Comparison of ENCODE assay signal across 2 cellular contexts in the genomic region with DNA sequence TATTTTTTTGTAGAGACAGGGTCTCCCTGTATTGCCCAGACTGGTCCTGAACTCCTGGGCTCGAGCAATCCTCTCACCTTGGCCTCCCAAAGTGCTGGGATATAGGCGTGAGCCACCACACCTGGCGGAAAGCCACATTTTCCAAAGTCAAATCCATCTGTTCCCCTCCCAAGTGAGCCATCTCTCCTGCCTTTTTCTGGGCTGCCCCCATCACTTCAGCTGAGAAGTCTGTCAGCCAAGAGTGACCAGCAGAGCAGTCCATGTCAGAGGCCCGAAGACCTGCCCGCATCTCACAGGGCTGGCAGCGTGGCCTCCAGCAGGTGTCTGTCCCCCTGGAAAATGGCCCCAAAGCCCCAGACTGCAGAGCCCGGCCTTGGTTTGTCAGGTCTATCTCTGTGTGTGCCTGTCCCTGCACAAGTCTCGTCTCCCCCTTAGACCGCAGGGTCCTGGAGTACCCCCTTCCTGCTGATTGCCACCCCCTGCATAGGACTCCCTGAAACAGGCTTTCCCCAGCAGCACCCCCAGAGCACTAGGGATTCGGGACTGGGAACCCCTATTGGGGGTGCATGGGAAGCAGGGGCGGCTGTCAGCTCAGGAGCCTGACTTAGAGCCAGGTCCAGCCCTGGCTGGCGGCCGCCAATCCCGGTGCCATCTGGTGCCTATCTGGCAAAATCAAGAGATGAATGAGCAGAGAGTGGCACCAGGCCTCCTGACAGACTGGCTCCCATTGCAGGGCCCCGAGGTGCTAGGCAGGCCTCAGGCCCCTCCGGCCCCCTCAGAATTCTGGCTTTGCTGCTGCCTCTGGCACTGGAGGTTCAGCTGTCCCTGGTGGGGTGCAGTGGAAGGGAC.
TF ChIP-seq lines count a peak whose summit lies in the region.

No MANE protein-coding gene starts in this region.

TF ChIP-seq in IMR-90, 13 proteins besides CTCF, POLR2A, EP300 and RAD21:
- TF ChIP-seq NFE2L2 (IDR thresholded peaks at IDR 0.05; ENCODE audit: low read depth, low read length) (no peak), CHD1 (IDR thresholded peaks at IDR 0.05; ENCODE audit: low read depth, low read length) (no peak), FOS (IDR thresholded peaks at IDR 0.05; ENCODE audit: low read depth, low read length) (no peak), MXI1 (IDR thresholded peaks at IDR 0.05; ENCODE audit: borderline replicate concordance, low read depth, low read length) (no peak), RCOR1 (IDR thresholded peaks at IDR 0.05; ENCODE audit: insufficient replicate concordance, low read length) (no peak), BHLHE40 (IDR thresholded peaks at IDR 0.05; ENCODE audit: low read depth, low read length) (no peak), SMC3 (IDR thresholded peaks at IDR 0.05; ENCODE audit: low read depth, low read length) (no peak), MAFK (IDR thresholded peaks at IDR 0.05; ENCODE audit: low read depth, low read length) (no peak), MAZ (IDR thresholded peaks at IDR 0.05; ENCODE audit: borderline replicate concordance, low read depth, low read length) (no peak), RFX5 (IDR thresholded peaks at IDR 0.05; ENCODE audit: low read depth, low read length) (no peak), CEBPB (IDR thresholded peaks at IDR 0.05; ENCODE audit: low read depth, low read length) (no peak)
- TF ChIP-seq, protein P1, sequence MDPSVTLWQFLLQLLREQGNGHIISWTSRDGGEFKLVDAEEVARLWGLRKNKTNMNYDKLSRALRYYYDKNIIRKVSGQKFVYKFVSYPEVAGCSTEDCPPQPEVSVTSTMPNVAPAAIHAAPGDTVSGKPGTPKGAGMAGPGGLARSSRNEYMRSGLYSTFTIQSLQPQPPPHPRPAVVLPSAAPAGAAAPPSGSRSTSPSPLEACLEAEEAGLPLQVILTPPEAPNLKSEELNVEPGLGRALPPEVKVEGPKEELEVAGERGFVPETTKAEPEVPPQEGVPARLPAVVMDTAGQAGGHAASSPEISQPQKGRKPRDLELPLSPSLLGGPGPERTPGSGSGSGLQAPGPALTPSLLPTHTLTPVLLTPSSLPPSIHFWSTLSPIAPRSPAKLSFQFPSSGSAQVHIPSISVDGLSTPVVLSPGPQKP (IDR thresholded peaks at IDR 0.05; ENCODE audit: borderline replicate concordance, low read depth, low read length), result no peak
- TF ChIP-seq, protein P2, sequence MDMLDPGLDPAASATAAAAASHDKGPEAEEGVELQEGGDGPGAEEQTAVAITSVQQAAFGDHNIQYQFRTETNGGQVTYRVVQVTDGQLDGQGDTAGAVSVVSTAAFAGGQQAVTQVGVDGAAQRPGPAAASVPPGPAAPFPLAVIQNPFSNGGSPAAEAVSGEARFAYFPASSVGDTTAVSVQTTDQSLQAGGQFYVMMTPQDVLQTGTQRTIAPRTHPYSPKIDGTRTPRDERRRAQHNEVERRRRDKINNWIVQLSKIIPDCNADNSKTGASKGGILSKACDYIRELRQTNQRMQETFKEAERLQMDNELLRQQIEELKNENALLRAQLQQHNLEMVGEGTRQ (IDR thresholded peaks at IDR 0.05; ENCODE audit: low read depth, low read length), result no peak
TF ChIP-seq in IMR-90: peak in this region for 0.

TF ChIP-seq in H1, 55 proteins besides CTCF, POLR2A, EP300 and RAD21:
- no peak for TF ChIP-seq TCF12 (IDR thresholded peaks at IDR 0.05; ENCODE audit: low read depth, low read length)
- no peak for TF ChIP-seq CHD2 (IDR thresholded peaks at IDR 0.05; ENCODE audit: low read length)
- no peak for TF ChIP-seq TBP (IDR thresholded peaks at IDR 0.05; ENCODE audit: low read depth, low read length)
- no peak for TF ChIP-seq POLR2AphosphoS5 (IDR thresholded peaks at IDR 0.05; ENCODE audit: low read depth, low read length)
- TF ChIP-seq YY1 (IDR thresholded peaks at IDR 0.05; ENCODE audit: low read depth, low read length), result no peak
- no peak for TF ChIP-seq MAFK (IDR thresholded peaks at IDR 0.05; ENCODE audit: low read depth, low read length)
- TF ChIP-seq, protein P2 (IDR thresholded peaks at IDR 0.05; ENCODE audit: low read length), result no peak
- no peak for TF ChIP-seq SP4 (IDR thresholded peaks at IDR 0.05; ENCODE audit: low read length)
- TF ChIP-seq HDAC6 (IDR thresholded peaks at IDR 0.05; ENCODE audit: low read depth, low read length), result no peak
- TF ChIP-seq, protein P3, sequence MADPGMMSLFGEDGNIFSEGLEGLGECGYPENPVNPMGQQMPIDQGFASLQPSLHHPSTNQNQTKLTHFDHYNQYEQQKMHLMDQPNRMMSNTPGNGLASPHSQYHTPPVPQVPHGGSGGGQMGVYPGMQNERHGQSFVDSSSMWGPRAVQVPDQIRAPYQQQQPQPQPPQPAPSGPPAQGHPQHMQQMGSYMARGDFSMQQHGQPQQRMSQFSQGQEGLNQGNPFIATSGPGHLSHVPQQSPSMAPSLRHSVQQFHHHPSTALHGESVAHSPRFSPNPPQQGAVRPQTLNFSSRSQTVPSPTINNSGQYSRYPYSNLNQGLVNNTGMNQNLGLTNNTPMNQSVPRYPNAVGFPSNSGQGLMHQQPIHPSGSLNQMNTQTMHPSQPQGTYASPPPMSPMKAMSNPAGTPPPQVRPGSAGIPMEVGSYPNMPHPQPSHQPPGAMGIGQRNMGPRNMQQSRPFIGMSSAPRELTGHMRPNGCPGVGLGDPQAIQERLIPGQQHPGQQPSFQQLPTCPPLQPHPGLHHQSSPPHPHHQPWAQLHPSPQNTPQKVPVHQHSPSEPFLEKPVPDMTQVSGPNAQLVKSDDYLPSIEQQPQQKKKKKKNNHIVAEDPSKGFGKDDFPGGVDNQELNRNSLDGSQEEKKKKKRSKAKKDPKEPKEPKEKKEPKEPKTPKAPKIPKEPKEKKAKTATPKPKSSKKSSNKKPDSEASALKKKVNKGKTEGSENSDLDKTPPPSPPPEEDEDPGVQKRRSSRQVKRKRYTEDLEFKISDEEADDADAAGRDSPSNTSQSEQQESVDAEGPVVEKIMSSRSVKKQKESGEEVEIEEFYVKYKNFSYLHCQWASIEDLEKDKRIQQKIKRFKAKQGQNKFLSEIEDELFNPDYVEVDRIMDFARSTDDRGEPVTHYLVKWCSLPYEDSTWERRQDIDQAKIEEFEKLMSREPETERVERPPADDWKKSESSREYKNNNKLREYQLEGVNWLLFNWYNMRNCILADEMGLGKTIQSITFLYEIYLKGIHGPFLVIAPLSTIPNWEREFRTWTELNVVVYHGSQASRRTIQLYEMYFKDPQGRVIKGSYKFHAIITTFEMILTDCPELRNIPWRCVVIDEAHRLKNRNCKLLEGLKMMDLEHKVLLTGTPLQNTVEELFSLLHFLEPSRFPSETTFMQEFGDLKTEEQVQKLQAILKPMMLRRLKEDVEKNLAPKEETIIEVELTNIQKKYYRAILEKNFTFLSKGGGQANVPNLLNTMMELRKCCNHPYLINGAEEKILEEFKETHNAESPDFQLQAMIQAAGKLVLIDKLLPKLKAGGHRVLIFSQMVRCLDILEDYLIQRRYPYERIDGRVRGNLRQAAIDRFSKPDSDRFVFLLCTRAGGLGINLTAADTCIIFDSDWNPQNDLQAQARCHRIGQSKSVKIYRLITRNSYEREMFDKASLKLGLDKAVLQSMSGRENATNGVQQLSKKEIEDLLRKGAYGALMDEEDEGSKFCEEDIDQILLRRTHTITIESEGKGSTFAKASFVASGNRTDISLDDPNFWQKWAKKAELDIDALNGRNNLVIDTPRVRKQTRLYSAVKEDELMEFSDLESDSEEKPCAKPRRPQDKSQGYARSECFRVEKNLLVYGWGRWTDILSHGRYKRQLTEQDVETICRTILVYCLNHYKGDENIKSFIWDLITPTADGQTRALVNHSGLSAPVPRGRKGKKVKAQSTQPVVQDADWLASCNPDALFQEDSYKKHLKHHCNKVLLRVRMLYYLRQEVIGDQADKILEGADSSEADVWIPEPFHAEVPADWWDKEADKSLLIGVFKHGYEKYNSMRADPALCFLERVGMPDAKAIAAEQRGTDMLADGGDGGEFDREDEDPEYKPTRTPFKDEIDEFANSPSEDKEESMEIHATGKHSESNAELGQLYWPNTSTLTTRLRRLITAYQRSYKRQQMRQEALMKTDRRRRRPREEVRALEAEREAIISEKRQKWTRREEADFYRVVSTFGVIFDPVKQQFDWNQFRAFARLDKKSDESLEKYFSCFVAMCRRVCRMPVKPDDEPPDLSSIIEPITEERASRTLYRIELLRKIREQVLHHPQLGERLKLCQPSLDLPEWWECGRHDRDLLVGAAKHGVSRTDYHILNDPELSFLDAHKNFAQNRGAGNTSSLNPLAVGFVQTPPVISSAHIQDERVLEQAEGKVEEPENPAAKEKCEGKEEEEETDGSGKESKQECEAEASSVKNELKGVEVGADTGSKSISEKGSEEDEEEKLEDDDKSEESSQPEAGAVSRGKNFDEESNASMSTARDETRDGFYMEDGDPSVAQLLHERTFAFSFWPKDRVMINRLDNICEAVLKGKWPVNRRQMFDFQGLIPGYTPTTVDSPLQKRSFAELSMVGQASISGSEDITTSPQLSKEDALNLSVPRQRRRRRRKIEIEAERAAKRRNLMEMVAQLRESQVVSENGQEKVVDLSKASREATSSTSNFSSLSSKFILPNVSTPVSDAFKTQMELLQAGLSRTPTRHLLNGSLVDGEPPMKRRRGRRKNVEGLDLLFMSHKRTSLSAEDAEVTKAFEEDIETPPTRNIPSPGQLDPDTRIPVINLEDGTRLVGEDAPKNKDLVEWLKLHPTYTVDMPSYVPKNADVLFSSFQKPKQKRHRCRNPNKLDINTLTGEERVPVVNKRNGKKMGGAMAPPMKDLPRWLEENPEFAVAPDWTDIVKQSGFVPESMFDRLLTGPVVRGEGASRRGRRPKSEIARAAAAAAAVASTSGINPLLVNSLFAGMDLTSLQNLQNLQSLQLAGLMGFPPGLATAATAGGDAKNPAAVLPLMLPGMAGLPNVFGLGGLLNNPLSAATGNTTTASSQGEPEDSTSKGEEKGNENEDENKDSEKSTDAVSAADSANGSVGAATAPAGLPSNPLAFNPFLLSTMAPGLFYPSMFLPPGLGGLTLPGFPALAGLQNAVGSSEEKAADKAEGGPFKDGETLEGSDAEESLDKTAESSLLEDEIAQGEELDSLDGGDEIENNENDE (IDR thresholded peaks at IDR 0.05; ENCODE audit: insufficient replicate concordance, low read length), result no peak
- no peak for TF ChIP-seq CBX5 (IDR thresholded peaks at IDR 0.05; ENCODE audit: low read depth, low read length)
- TF ChIP-seq POU5F1 (IDR thresholded peaks at IDR 0.05; ENCODE audit: low read depth, low read length), result no peak
- TF ChIP-seq, protein P4, sequence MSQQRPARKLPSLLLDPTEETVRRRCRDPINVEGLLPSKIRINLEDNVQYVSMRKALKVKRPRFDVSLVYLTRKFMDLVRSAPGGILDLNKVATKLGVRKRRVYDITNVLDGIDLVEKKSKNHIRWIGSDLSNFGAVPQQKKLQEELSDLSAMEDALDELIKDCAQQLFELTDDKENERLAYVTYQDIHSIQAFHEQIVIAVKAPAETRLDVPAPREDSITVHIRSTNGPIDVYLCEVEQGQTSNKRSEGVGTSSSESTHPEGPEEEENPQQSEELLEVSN (IDR thresholded peaks at IDR 0.05), result no peak
- TF ChIP-seq ZNF274 (IDR thresholded peaks at IDR 0.05; ENCODE audit: borderline replicate concordance, extremely low read depth, low read length), result no peak
- no peak for TF ChIP-seq RFX5 (IDR thresholded peaks at IDR 0.05; ENCODE audit: borderline replicate concordance, low read depth, low read length)
